ENCODE assay signal across 25 cellular contexts in the genomic region with DNA sequence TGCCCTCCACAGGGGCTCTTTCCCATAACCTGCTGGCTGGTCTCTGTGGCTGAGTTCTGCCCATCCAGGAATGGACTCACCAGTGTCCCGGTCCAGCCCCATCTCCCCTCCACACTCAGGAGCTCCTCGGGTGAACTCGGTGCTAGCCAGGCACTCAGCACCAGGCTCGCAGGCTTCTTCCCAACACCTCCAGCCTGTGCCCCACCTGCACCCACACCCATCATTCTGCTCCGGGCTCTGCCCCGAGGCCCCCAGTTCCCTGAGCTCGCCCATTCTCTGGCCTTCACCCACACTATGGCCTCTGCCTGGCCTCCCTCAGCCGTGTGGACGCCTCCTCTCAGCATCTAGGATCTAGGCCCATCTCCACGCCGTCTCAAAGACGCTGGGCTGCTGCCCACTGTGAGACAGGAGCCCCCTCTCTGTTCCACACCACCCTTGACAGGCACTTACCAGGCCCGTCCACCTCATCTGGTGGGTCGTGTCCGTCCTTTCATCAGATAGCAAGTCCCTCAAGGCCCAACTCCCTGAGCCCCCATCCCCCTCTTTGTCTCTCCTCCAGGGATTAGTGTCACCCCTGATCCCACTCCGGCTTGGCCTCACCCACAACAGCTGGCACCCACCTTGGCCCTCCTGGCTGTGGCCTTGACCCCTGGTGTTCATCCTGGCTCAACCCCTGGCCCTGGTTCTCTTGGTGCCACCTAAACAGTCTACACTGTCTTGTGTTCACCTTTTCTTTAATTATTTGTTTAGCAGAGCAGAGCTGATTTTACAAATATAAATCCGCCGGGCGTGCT.
A peak's percentile ranks its signal among the peaks of the same experiment; 100 is the strongest.
DNase-seq lines count a peak whose midpoint lies in the region; ATAC-seq and TF ChIP-seq lines count a peak whose summit lies in the region.
"Had no signal": no experiment of that assay in that cellular context is flagged by ENCODE, and none has a peak within 500 bp of the region (broad histone marks: within the 10 kb centered on the region; RNA-seq: fewer than 3 reads in every experiment).

No MANE protein-coding gene starts in this region.

- TF ChIP-seq EP300 in gastroesophageal sphincter (IDR thresholded peaks at IDR 0.05): no peak

- H3K79me2 ChIP-seq in osteoblast (ENCODE audit: insufficient read depth, low read length): no peaks in the 10 kb centered on the region

- H3K4me3 ChIP-seq in osteoblast (ENCODE audit: insufficient read depth, low read length): no peak overlapping the region
- H3K4me3 ChIP-seq in gastroesophageal sphincter: no peak overlapping the region
- H3K4me3 ChIP-seq: lower lobe of right lung, right lobe of liver, SJCRH30 had no signal

- no peak overlapping the region for H3K4me2 ChIP-seq in osteoblast (ENCODE audit: insufficient read depth, low read length)

- TF ChIP-seq CTCF in osteoblast (IDR thresholded peaks at IDR 0.05; ENCODE audit: extremely low read depth, low read depth, low read length) (no peak), gastroesophageal sphincter (IDR thresholded peaks at IDR 0.05) (no peak)

- H3K4me3 Mint-ChIP-seq in stimulated activated naive CD8-positive, alpha-beta T cell treated with anti-CD3 and anti-CD28 coated beads, Interleukin-15, Interleukin-2, amounts not matched to agents 100 ng/mL and 50 ng/mL, for 24 hours: no peak overlapping the region
- H3K4me3 Mint-ChIP-seq in stimulated activated naive CD8-positive, alpha-beta T cell treated with anti-CD3 and anti-CD28 coated beads, Interleukin-15, amount 100 ng/mL, for 72 hours: no peak overlapping the region
- H3K4me3 Mint-ChIP-seq: B cell; nephron progenitor cell; stimulated activated naive B cell treated with anti-CD40 and anti-IgM and Interleukin-4, amounts not matched to agents 10 μg/mL and 1 μg/mL and 100 μg/mL, for 72 hours had no signal

- peaks cover 31% of the 10 kb centered on the region for H3K9me3 Mint-ChIP-seq in stimulated activated naive CD8-positive, alpha-beta T cell treated with anti-CD3 and anti-CD28 coated beads, Interleukin-15, Interleukin-2, amounts not matched to agents 100 ng/mL and 50 ng/mL, for 24 hours
- H3K9me3 Mint-ChIP-seq in stimulated activated naive CD8-positive, alpha-beta T cell treated with anti-CD3 and anti-CD28 coated beads, Interleukin-15, amount 100 ng/mL, for 72 hours: peaks cover 21% of the 10 kb centered on the region in 2 donors

- H3K27ac ChIP-seq in osteoblast (ENCODE audit: low read depth, low read length) (no peak overlapping the region), gastroesophageal sphincter (peak overlapping the region in 2 of 4 donors; percentile 38 to 60)
- H3K27ac ChIP-seq: lower lobe of right lung, SJCRH30 had no signal

- no peaks in the 10 kb centered on the region for H3K36me3 ChIP-seq in osteoblast (ENCODE audit: insufficient read depth, low read length)
- H3K36me3 ChIP-seq in gastroesophageal sphincter: no peaks in the 10 kb centered on the region
- H3K36me3 ChIP-seq: lower lobe of right lung, right lobe of liver, SJCRH30 had no signal

- no peaks in the 10 kb centered on the region for H3K9me3 ChIP-seq in osteoblast (ENCODE audit: low read depth, low read length)
- no peaks in the 10 kb centered on the region for H3K9me3 ChIP-seq in gastroesophageal sphincter
- H3K9me3 ChIP-seq: Caco-2, lower lobe of right lung, SJCRH30 had no signal

- H2AFZ ChIP-seq in osteoblast (ENCODE audit: low read length): peak overlapping the region; percentile 38

- no peaks in the 10 kb centered on the region for H4K20me1 ChIP-seq in osteoblast (ENCODE audit: insufficient read depth, low read length)

- H3K36me3 Mint-ChIP-seq in stimulated activated naive CD8-positive, alpha-beta T cell treated with anti-CD3 and anti-CD28 coated beads, Interleukin-15, Interleukin-2, amounts not matched to agents 100 ng/mL and 50 ng/mL, for 24 hours (ENCODE audit: low read depth): peaks cover 5% of the 10 kb centered on the region

- H3K4me1 Mint-ChIP-seq in stimulated activated naive CD8-positive, alpha-beta T cell treated with anti-CD3 and anti-CD28 coated beads, Interleukin-15, Interleukin-2, amounts not matched to agents 100 ng/mL and 50 ng/mL, for 24 hours (ENCODE audit: low read depth): no peaks in the 10 kb centered on the region
- H3K4me1 Mint-ChIP-seq in stimulated activated naive CD8-positive, alpha-beta T cell treated with anti-CD3 and anti-CD28 coated beads, Interleukin-15, amount 100 ng/mL, for 72 hours: no peaks in the 10 kb centered on the region
- H3K4me1 Mint-ChIP-seq: B cell had no signal

- in situ Hi-C loops in G401 (cut with HindIII; ENCODE audit: low sequenced_read_pairs): no loop called here

- no peak for DNase-seq in stimulated activated naive CD8-positive, alpha-beta T cell treated with anti-CD3 and anti-CD28 coated beads, Interleukin-15, amount 100 ng/mL, for 72 hours
- peak; percentile 37 for DNase-seq in ecto neural progenitor cell (ENCODE audit: low spot score)
- DNase-seq in osteoblast (ENCODE audit: insufficient read length, low spot score, missing footprints): no peak
- DNase-seq in DMS 273 (lab: John Stamatoyannopoulos, UW; ENCODE audit: unreplicated experiment): no peak
- no peak for DNase-seq in G401 (ENCODE audit: low spot score)
- DNase-seq in stimulated activated CD4-positive, alpha-beta T cell treated with anti-CD3 and anti-CD28 coated beads, Interleukin-15, amount 100 ng/mL, for 24 hours: no peak
- DNase-seq: activated CD4-positive, CD25-positive, alpha-beta regulatory T cell; activated naive CD4-positive, alpha-beta T cell treated with anti-CD3 and anti-CD28 coated beads, Interleukin-2, amount 50 U/mL, for 16 hours; aorta; Caco-2; DMS79 treated with DMSO at 0.1 percent for 48 hours; islet precursor cell; lower lobe of right lung; NCI-H1436; NCI-H2081 treated with DMSO at 0.1 percent for 48 hours; NCI-H446; NCI-H774; nephron progenitor cell; SJCRH30; stimulated activated naive B cell treated with anti-CD40 and anti-IgM and Interleukin-4, amounts not matched to agents 10 μg/mL and 1 μg/mL and 100 μg/mL, for 72 hours had no signal

- H3K27me3 ChIP-seq in osteoblast (ENCODE audit: insufficient read depth, low read length): peaks cover under 1% of the 10 kb centered on the region
- H3K27me3 ChIP-seq in gastroesophageal sphincter: no peaks in the 10 kb centered on the region
- H3K27me3 ChIP-seq: right lobe of liver, SJCRH30 had no signal

- no peak for ATAC-seq in stimulated activated naive CD8-positive, alpha-beta T cell treated with anti-CD3 and anti-CD28 coated beads, Interleukin-15, amount 100 ng/mL, for 72 hours
- ATAC-seq in gastroesophageal sphincter: no peak
- ATAC-seq: HCT116 had no signal

- H3K27ac Mint-ChIP-seq in stimulated activated naive CD8-positive, alpha-beta T cell treated with anti-CD3 and anti-CD28 coated beads, Interleukin-15, Interleukin-2, amounts not matched to agents 100 ng/mL and 50 ng/mL, for 24 hours: peak overlapping the region; percentile 29
- H3K27ac Mint-ChIP-seq in stimulated activated naive CD8-positive, alpha-beta T cell treated with anti-CD3 and anti-CD28 coated beads, Interleukin-15, amount 100 ng/mL, for 72 hours: no peak overlapping the region
- H3K27ac Mint-ChIP-seq: B cell; nephron progenitor cell; stimulated activated naive B cell treated with anti-CD40 and anti-IgM and Interleukin-4, amounts not matched to agents 10 μg/mL and 1 μg/mL and 100 μg/mL, for 72 hours had no signal

- H3K27me3 Mint-ChIP-seq in stimulated activated naive CD8-positive, alpha-beta T cell treated with anti-CD3 and anti-CD28 coated beads, Interleukin-15, Interleukin-2, amounts not matched to agents 100 ng/mL and 50 ng/mL, for 24 hours: peaks cover 36% of the 10 kb centered on the region
- peaks cover 58% of the 10 kb centered on the region for H3K27me3 Mint-ChIP-seq in stimulated activated naive CD8-positive, alpha-beta T cell treated with anti-CD3 and anti-CD28 coated beads, Interleukin-15, amount 100 ng/mL, for 72 hours

- no peak for TF ChIP-seq POLR2A in gastroesophageal sphincter (IDR thresholded peaks at IDR 0.05)

- H3K4me1 ChIP-seq in osteoblast (ENCODE audit: insufficient read depth, low read length): peaks cover 11% of the 10 kb centered on the region
- peaks cover 0 to 44% (median 8%) of the 10 kb centered on the region in 3 donors for H3K4me1 ChIP-seq in gastroesophageal sphincter
- H3K4me1 ChIP-seq: Caco-2 had no signal

- 97 to 100% methylated on average over 3 to 18 of the region's 19 CpGs for WGBS in gastroesophageal sphincter (ENCODE audit: low coverage in 1 of 2), 2 donors
